In the genomic region with DNA sequence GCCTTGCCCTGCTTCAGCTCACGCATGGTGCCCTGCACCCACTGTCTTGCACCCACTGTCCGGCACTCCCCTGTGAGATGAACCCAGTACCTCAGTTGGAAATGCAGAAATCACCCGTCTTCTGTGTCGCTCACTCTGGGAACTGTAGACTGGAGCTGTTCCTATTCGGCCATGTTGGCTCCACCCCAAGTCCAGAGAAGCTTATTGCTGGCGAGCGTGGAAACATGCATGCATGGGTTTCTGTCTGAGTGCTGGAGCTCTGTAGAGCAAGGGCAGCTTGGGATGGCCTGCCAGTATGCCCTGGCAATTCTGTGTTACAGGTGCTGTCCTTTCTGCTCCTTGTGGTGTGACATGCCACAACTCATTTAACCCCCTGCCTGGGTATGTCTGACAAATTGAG, we compare ENCODE assay signal across 23 cellular contexts.
A peak's percentile ranks its signal among the peaks of the same experiment; 100 is the strongest.
DNase-seq lines count a peak whose midpoint lies in the region; ATAC-seq and TF ChIP-seq lines count a peak whose summit lies in the region.
"Had no signal": no experiment of that assay in that cellular context is flagged by ENCODE, and none has a peak within 500 bp of the region (broad histone marks: within the 10 kb centered on the region; RNA-seq: fewer than 3 reads in every experiment).

No MANE protein-coding gene starts in this region.

- H4K20me1 ChIP-seq in BLaER1 (no peaks in the 10 kb centered on the region), MM.1S (ENCODE audit: insufficient read depth, low read length) (no peaks in the 10 kb centered on the region)

- ATAC-seq in CD8-positive, alpha-beta T cell: no peak
- ATAC-seq in HG03025 (IDR thresholded peaks at IDR 0.05; ENCODE audit: low FRiP score, unreplicated experiment): no peak
- ATAC-seq: A549, HCT116, HepG2, Right ventricle myocardium inferior, SK-N-SH treated with all-trans-retinoic acid at 6 μM for 48 hours had no signal

- H3K36me3 Mint-ChIP-seq in CD8-positive, alpha-beta T cell: no peaks in the 10 kb centered on the region
- H3K36me3 Mint-ChIP-seq in activated T-helper 1 cell treated with anti-CD3 and anti-CD28 coated beads, Interleukin-12 subunit alpha, Interleukin-12 subunit beta, Interleukin-2, Interleukin-4 antibody, amounts not matched to agents 30 ng/mL and 10 ng/mL and 1 ng/mL, durations not matched to agents 14 hours and 24 hours and 36 hours (ENCODE audit: low read depth): peaks cover 7% of the 10 kb centered on the region
- peaks cover 20% of the 10 kb centered on the region for H3K36me3 Mint-ChIP-seq in endothelial cell (ENCODE audit: low read depth, unreplicated experiment)

- H3K4me3 ChIP-seq in BLaER1 (no peak overlapping the region), MM.1S (ENCODE audit: low read length) (no peak overlapping the region)
- H3K4me3 ChIP-seq in CD8-positive, alpha-beta T cell (ENCODE audit: low read depth, low read length): no peak overlapping the region
- H3K4me3 ChIP-seq: A549, MG63, PC-9, SJCRH30 had no signal

- peak overlapping the region; percentile 33; the same call in 1 of the 2 replicates for H3K4me2 ChIP-seq in BLaER1
- H3K4me2 ChIP-seq in MM.1S (ENCODE audit: low read depth, low read length): no peak overlapping the region
- H3K4me2 ChIP-seq: A549, PC-9 had no signal

- H3K9me2 ChIP-seq in MM.1S (replicated peaks; ENCODE audit: insufficient read depth, low read length): no peaks in the 10 kb centered on the region

- no peaks in the 10 kb centered on the region for H3K27me3 Mint-ChIP-seq in CD8-positive, alpha-beta T cell (ENCODE audit: low read depth)
- peaks cover 10% of the 10 kb centered on the region for H3K27me3 Mint-ChIP-seq in activated T-helper 1 cell treated with anti-CD3 and anti-CD28 coated beads, Interleukin-12 subunit alpha, Interleukin-12 subunit beta, Interleukin-2, Interleukin-4 antibody, amounts not matched to agents 30 ng/mL and 10 ng/mL and 1 ng/mL, durations not matched to agents 14 hours and 24 hours and 36 hours (ENCODE audit: insufficient read depth)
- peaks cover 11% of the 10 kb centered on the region for H3K27me3 Mint-ChIP-seq in endothelial cell (ENCODE audit: unreplicated experiment)

- H3K27ac Mint-ChIP-seq in CD8-positive, alpha-beta T cell: peak overlapping the region; percentile 71
- peak overlapping the region; percentile 16 for H3K27ac Mint-ChIP-seq in activated T-helper 1 cell treated with anti-CD3 and anti-CD28 coated beads, Interleukin-12 subunit alpha, Interleukin-12 subunit beta, Interleukin-2, Interleukin-4 antibody, amounts not matched to agents 30 ng/mL and 10 ng/mL and 1 ng/mL, durations not matched to agents 14 hours and 24 hours and 36 hours
- no peak overlapping the region for H3K27ac Mint-ChIP-seq in endothelial cell (ENCODE audit: unreplicated experiment)

- H3K27me3 ChIP-seq in BLaER1: no peaks in the 10 kb centered on the region
- H3K27me3 ChIP-seq in CD8-positive, alpha-beta T cell (ENCODE audit: insufficient read depth, low read length): no peaks in the 10 kb centered on the region
- no peaks in the 10 kb centered on the region for H3K27me3 ChIP-seq in MM.1S (replicated peaks; ENCODE audit: insufficient read depth, low read length)
- H3K27me3 ChIP-seq: MG63, SJCRH30 had no signal

- POLR2A ChIA-PET in CD8-positive, alpha-beta T cell (lab: Charles Lee): no interaction called here

- 0 out of 2 replicates have a peak, but pooled peaks cover 3% of the 10 kb centered on the region for H3F3A ChIP-seq in MM.1S (ENCODE audit: insufficient read depth, low read length)

- H3K27ac ChIP-seq in BLaER1 (no peak overlapping the region), MM.1S (ENCODE audit: low read length) (no peak overlapping the region)
- no peak overlapping the region for H3K27ac ChIP-seq in CD8-positive, alpha-beta T cell (ENCODE audit: low read depth, low read length)
- H3K27ac ChIP-seq: A549, C4-2B, PC-9, SJCRH30 had no signal

- H3K4me1 Mint-ChIP-seq in CD8-positive, alpha-beta T cell (ENCODE audit: low read depth): peaks cover 39% of the 10 kb centered on the region
- H3K4me1 Mint-ChIP-seq in activated T-helper 1 cell treated with anti-CD3 and anti-CD28 coated beads, Interleukin-12 subunit alpha, Interleukin-12 subunit beta, Interleukin-2, Interleukin-4 antibody, amounts not matched to agents 30 ng/mL and 10 ng/mL and 1 ng/mL, durations not matched to agents 14 hours and 24 hours and 36 hours (ENCODE audit: low read depth): peaks cover 23% of the 10 kb centered on the region
- H3K4me1 Mint-ChIP-seq in endothelial cell (ENCODE audit: unreplicated experiment): peaks cover 11% of the 10 kb centered on the region

- intact Hi-C loops in CD8-positive, alpha-beta T cell (cut with DNase I, micrococcal nuclease): no loop called here
- intact Hi-C loops in activated T-helper 1 cell treated with anti-CD3 and anti-CD28 coated beads, Interleukin-12 subunit alpha, Interleukin-12 subunit beta, Interleukin-2, Interleukin-4 antibody, amounts not matched to agents 30 ng/mL and 10 ng/mL and 1 ng/mL, durations not matched to agents 14 hours and 24 hours and 36 hours (cut with micrococcal nuclease): no loop called here

- no peaks in the 10 kb centered on the region for H3K79me2 ChIP-seq in MM.1S (ENCODE audit: low read length)

- H2AFZ ChIP-seq in MM.1S (ENCODE audit: low read length): no peak overlapping the region
- H2AFZ ChIP-seq: PC-9 had no signal

- TF ChIP-seq CTCF in CD8-positive, alpha-beta T cell (IDR thresholded peaks at IDR 0.05): no peak
- TF ChIP-seq CTCF in endothelial cell (IDR thresholded peaks at IDR 0.05; ENCODE audit: unreplicated experiment) (no peak), MM.1S (IDR thresholded peaks at IDR 0.05; ENCODE audit: low read length) (no peak)

- H3K9me3 Mint-ChIP-seq in CD8-positive, alpha-beta T cell: no peaks in the 10 kb centered on the region
- H3K9me3 Mint-ChIP-seq in activated T-helper 1 cell treated with anti-CD3 and anti-CD28 coated beads, Interleukin-12 subunit alpha, Interleukin-12 subunit beta, Interleukin-2, Interleukin-4 antibody, amounts not matched to agents 30 ng/mL and 10 ng/mL and 1 ng/mL, durations not matched to agents 14 hours and 24 hours and 36 hours: peaks cover 18% of the 10 kb centered on the region
- H3K9me3 Mint-ChIP-seq in endothelial cell (ENCODE audit: unreplicated experiment): peaks cover 22% of the 10 kb centered on the region

- H3K4me1 ChIP-seq in BLaER1: peaks cover 31% of the 10 kb centered on the region
- H3K4me1 ChIP-seq in CD8-positive, alpha-beta T cell (ENCODE audit: insufficient read depth, low read length): peaks cover 47% of the 10 kb centered on the region
- peaks cover 9% of the 10 kb centered on the region for H3K4me1 ChIP-seq in MM.1S (ENCODE audit: low read length)
- H3K4me1 ChIP-seq: A549 had no signal

- DNase-seq in CD8-positive, alpha-beta T cell: no peak
- no peak for DNase-seq in activated T-helper 1 cell treated with anti-CD3 and anti-CD28 coated beads, Interleukin-12 subunit alpha, Interleukin-12 subunit beta, Interleukin-2, Interleukin-4 antibody, amounts not matched to agents 30 ng/mL and 10 ng/mL and 1 ng/mL, durations not matched to agents 14 hours and 24 hours and 36 hours (ENCODE audit: low spot score)
- DNase-seq in endothelial cell (ENCODE audit: low spot score): no peak
- no peak for DNase-seq in MM.1S
- no peak for DNase-seq in retina
- DNase-seq: GOT3, Kasumi-1, MG63, NCI-H1048, NCI-H1417, NCI-H1694, NCI-H2029 treated with DMSO at 0.1 percent for 48 hours, NCI-H526 treated with DMSO at 0.1 percent for 48 hours, PC-9, SJCRH30 had no signal

- CTCF ChIA-PET in CD8-positive, alpha-beta T cell (lab: Charles Lee): no interaction called here

- peak overlapping the region; percentile 49 for H3K4me3 Mint-ChIP-seq in CD8-positive, alpha-beta T cell
- H3K4me3 Mint-ChIP-seq in activated T-helper 1 cell treated with anti-CD3 and anti-CD28 coated beads, Interleukin-12 subunit alpha, Interleukin-12 subunit beta, Interleukin-2, Interleukin-4 antibody, amounts not matched to agents 30 ng/mL and 10 ng/mL and 1 ng/mL, durations not matched to agents 14 hours and 24 hours and 36 hours: no peak overlapping the region
- H3K4me3 Mint-ChIP-seq in endothelial cell (ENCODE audit: unreplicated experiment): peak overlapping the region; percentile 65

- H3K36me3 ChIP-seq in BLaER1: no peaks in the 10 kb centered on the region
- no peaks in the 10 kb centered on the region for H3K36me3 ChIP-seq in CD8-positive, alpha-beta T cell (ENCODE audit: insufficient read depth, low read length)
- no peaks in the 10 kb centered on the region for H3K36me3 ChIP-seq in MM.1S (replicated peaks; ENCODE audit: insufficient read depth, low read length)
- H3K36me3 ChIP-seq: MG63, SJCRH30 had no signal

- H3K9me3 ChIP-seq in BLaER1: peaks cover 53% of the 10 kb centered on the region
- no peaks in the 10 kb centered on the region for H3K9me3 ChIP-seq in CD8-positive, alpha-beta T cell (ENCODE audit: low read length)
- H3K9me3 ChIP-seq in MM.1S (replicated peaks; ENCODE audit: insufficient read depth, low read length): no peaks in the 10 kb centered on the region
- H3K9me3 ChIP-seq: A549 had no signal

- H3K9ac ChIP-seq in BLaER1 (no peak overlapping the region), MM.1S (ENCODE audit: low read length) (no peak overlapping the region)
